In the genomic region with DNA sequence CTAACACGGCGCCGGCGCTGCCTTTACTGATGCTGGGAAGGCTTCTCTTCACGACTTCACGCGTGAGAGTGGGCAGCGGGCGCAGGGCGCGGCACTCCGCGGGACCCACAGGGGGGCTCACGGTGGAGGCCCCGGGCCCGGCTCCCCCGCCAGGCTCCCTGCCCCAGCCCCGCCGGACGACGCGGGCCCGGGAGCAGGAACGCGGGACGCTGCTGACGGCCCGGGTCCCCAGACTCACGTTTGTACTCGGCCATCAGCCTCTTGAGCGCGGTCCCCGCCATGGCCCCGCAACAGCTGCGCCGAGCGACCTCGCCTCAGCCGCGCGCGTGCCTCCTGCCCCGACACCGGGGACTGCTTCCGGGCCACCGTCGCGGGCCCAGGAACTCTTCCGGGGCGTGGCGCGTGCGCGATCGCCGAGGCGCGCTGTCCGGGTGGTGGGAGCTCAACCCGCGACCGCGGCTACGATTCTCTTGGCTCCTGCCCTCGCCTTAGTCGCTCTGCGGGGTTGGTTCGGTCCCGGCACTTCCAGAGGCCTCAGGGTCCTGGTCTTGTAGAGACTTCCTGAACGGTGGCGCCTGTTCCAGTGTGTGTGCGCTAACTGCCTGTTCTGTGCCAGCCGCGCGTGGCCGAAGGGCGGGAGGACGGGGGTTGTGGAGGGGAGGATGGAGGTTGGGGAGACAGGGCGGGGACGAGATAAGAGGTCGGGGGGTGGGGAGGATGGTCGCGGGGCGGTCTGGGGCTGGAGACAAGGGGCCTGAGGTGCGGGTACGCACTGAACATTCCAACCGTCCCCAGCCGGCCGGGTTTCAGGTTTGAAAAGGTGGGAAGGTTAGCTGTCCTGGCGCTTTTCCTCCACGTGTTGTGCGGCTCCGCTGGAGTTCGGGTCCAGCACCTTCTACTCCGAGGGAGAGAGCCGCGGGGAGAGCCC, we compare ENCODE assay signal across 8 cellular contexts. TPM values are rescaled to one million over a fixed set of nuclear protein-coding genes. Genes with fewer than 3 reads are reported as not detected.
DNase-seq lines count a peak whose midpoint lies in the region; ATAC-seq and TF ChIP-seq lines count a peak whose summit lies in the region.

A gene with protein sequence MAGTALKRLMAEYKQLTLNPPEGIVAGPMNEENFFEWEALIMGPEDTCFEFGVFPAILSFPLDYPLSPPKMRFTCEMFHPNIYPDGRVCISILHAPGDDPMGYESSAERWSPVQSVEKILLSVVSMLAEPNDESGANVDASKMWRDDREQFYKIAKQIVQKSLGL (minus strand): TSS at position 353 of the 928 bp plus-strand sequence. CDS start 72 bp downstream, at position 281.

- 0 to 1% methylated on average over 82 to 97 of the region's 97 CpGs for WGBS in esophagus, 2 donors

- H3K4me3 Mint-ChIP-seq in Caco-2 (ENCODE audit: unreplicated experiment) = peak within 1 kb of the TSS; percentile 84
- H3K4me3 Mint-ChIP-seq in IgD-negative memory B cell = peak within 1 kb of the TSS; percentile 90 to 100 (median 97)
- H3K4me3 Mint-ChIP-seq in activated T-cell treated with anti-CD3 and anti-CD28 coated beads, Interleukin-2, amount 50 U/mL, for 4 hours = peak within 1 kb of the TSS; percentile 99

- H3K27ac ChIP-seq in esophagus (ENCODE audit: low read depth in 2 of 2, low read length in 1 of 2) (peak within 1 kb of the TSS; percentile 52 to 86), muscle layer of duodenum (ENCODE audit: low read length) (peak within 1 kb of the TSS; percentile 49)

- POLR2A ChIA-PET in Caco-2 (lab: Charles Lee) = interaction anchor here (1.0 to 4.5 kb wide), 4 partner anchors 16 to 463 kb away, joined by 3 to 24 read pairs (median 9); a partner anchor contains a TSS

- H3K4me1 Mint-ChIP-seq in Caco-2 (ENCODE audit: low read depth, unreplicated experiment) (peaks cover 14% of the 10 kb centered on the region), IgD-negative memory B cell (peaks cover 23 to 38% (median 32%) of the 10 kb centered on the region in 3 donors)
- H3K4me1 Mint-ChIP-seq in activated T-cell treated with anti-CD3 and anti-CD28 coated beads, Interleukin-2, amount 50 U/mL, for 4 hours (ENCODE audit: low read depth) = peaks cover 41% of the 10 kb centered on the region

- H3K36me3 Mint-ChIP-seq in Caco-2 (ENCODE audit: insufficient read depth, unreplicated experiment) (peaks cover 87% of the 10 kb centered on the region), IgD-negative memory B cell (peaks cover 4% of the 10 kb centered on the region)
- peaks cover 41% of the 10 kb centered on the region for H3K36me3 Mint-ChIP-seq in activated T-cell treated with anti-CD3 and anti-CD28 coated beads, Interleukin-2, amount 50 U/mL, for 4 hours (ENCODE audit: insufficient read depth)

- H3K27me3 Mint-ChIP-seq in Caco-2 (ENCODE audit: insufficient read depth, unreplicated experiment) (no peaks in the 10 kb centered on the region), IgD-negative memory B cell (no peaks in the 10 kb centered on the region)
- no peaks in the 10 kb centered on the region for H3K27me3 Mint-ChIP-seq in activated T-cell treated with anti-CD3 and anti-CD28 coated beads, Interleukin-2, amount 50 U/mL, for 4 hours (ENCODE audit: low read depth)

- H3K27ac Mint-ChIP-seq in Caco-2 (ENCODE audit: unreplicated experiment) (peak within 1 kb of the TSS; percentile 77), IgD-negative memory B cell (peak within 1 kb of the TSS; percentile 75 to 97 (median 96))

- TSS peak; percentile 56 for BruUV-seq in Caco-2 (replicated peaks; lab: Mats Ljungman, UMichigan)

- no peaks in the 10 kb centered on the region for H3K9me3 ChIP-seq in Caco-2
- H3K9me3 ChIP-seq in esophagus (ENCODE audit: control insufficient read depth in 2 of 2, insufficient read depth in 1 of 2, low read depth in 1 of 2, low read length in 1 of 2) = no peaks in the 10 kb centered on the region
- H3K9me3 ChIP-seq in muscle layer of duodenum (ENCODE audit: control insufficient read depth in 1 of 2, low read length in 2 of 2) = no peaks in the 10 kb centered on the region

- intact Hi-C loops in Caco-2 (cut with micrococcal nuclease; ENCODE audit: unreplicated experiment) = no loop called here

- peaks cover 1% of the 10 kb centered on the region; the same call in 1 of the 2 replicates for H3K36me3 ChIP-seq in Caco-2 (ENCODE audit: control insufficient read depth, insufficient read depth, low read length)
- peaks cover 0 to 7% of the 10 kb centered on the region in 2 donors for H3K36me3 ChIP-seq in esophagus (ENCODE audit: control insufficient read depth in 2 of 2, insufficient read depth in 2 of 2, low read length in 1 of 2)
- H3K36me3 ChIP-seq in muscle layer of duodenum (ENCODE audit: control insufficient read depth in 1 of 2, insufficient read depth in 2 of 2, low read length in 2 of 2) = peaks cover 31 to 37% of the 10 kb centered on the region in 2 donors

- DNase-seq in Caco-2 = peak; percentile 82 to 91
- DNase-seq in activated T-cell treated with anti-CD3 and anti-CD28 coated beads, Interleukin-2, amount 50 U/mL, for 4 hours = peak; percentile 81
- DNase-seq in stimulated activated CD8-positive, alpha-beta memory T cell treated with anti-CD3 and anti-CD28 coated beads, Interleukin-7, amount 100 ng/mL, for 24 hours (ENCODE audit: low read depth) = peak; percentile 70

- peak; percentile 80 for ATAC-seq in GM21423 (IDR thresholded peaks at IDR 0.05; ENCODE audit: unreplicated experiment)
- ATAC-seq in activated T-cell treated with anti-CD3 and anti-CD28 coated beads, Interleukin-2, amount 50 U/mL, for 4 hours = peak; percentile 95 to 97

- TF ChIP-seq CTCF in Caco-2 (IDR thresholded peaks at IDR 0.05; ENCODE audit: insufficient read depth in 1 of 2, low read depth in 1 of 2, low read length in 1 of 2, severe bottlenecking in 1 of 2, unreplicated experiment in 1 of 2) = no peak

- CTCF ChIA-PET in Caco-2 (lab: Charles Lee) = interaction anchor here (0.5 to 1.6 kb wide), 10 partner anchors 9 to 1331 kb away, joined by 3 to 13 read pairs (median 3); a partner anchor contains a TSS

- H3K9me3 Mint-ChIP-seq in Caco-2 (ENCODE audit: unreplicated experiment) = no peaks in the 10 kb centered on the region
- no peaks in the 10 kb centered on the region for H3K9me3 Mint-ChIP-seq in IgD-negative memory B cell
- H3K9me3 Mint-ChIP-seq in activated T-cell treated with anti-CD3 and anti-CD28 coated beads, Interleukin-2, amount 50 U/mL, for 4 hours = no peaks in the 10 kb centered on the region

- H3K27me3 ChIP-seq in Caco-2 (replicated peaks; ENCODE audit: control insufficient read depth, insufficient read depth, low read length) (no peaks in the 10 kb centered on the region), esophagus (ENCODE audit: control insufficient read depth in 1 of 2, insufficient read depth in 2 of 2, low read length in 2 of 2) (no peaks in the 10 kb centered on the region), muscle layer of duodenum (ENCODE audit: low read depth, low read length) (no peaks in the 10 kb centered on the region)

- H3K4me1 ChIP-seq in Caco-2 (peaks cover 22% of the 10 kb centered on the region), esophagus (ENCODE audit: control insufficient read depth in 2 of 2, insufficient read depth in 2 of 2, low read length in 1 of 2) (peaks cover 0 to 2% of the 10 kb centered on the region in 2 donors), muscle layer of duodenum (ENCODE audit: control insufficient read depth in 1 of 2, insufficient read depth in 2 of 2, low read length in 2 of 2) (peaks cover 7 to 29% of the 10 kb centered on the region in 2 donors)

- H3K4me3 ChIP-seq in Caco-2 (ENCODE audit: low read depth, low read length) (peak within 1 kb of the TSS; percentile 72), esophagus (ENCODE audit: low read depth in 1 of 2, low read length in 2 of 2) (peak within 1 kb of the TSS; percentile 90 to 99), muscle layer of duodenum (ENCODE audit: low read depth in 1 of 2, low read length in 2 of 2) (peak within 1 kb of the TSS; percentile 82 to 99)

TF ChIP-seq in PFSK-1, 5 proteins besides CTCF, POLR2A, EP300 and RAD21:
- TF ChIP-seq SIN3A (IDR thresholded peaks at IDR 0.05; ENCODE audit: borderline replicate concordance, insufficient read depth, low read length) = 0 out of 2 replicates have a peak, but pooled peaks have one; percentile 54
- TF ChIP-seq POLR2AphosphoS5 (IDR thresholded peaks at IDR 0.05; ENCODE audit: low read depth, low read length) = peak; percentile 86
- TF ChIP-seq FOXP2 (optimal IDR thresholded peaks at IDR 0.05; ENCODE audit: borderline replicate concordance, extremely low read depth, extremely low read length, insufficient read depth) = peak; percentile 96
- TF ChIP-seq, protein P1, sequence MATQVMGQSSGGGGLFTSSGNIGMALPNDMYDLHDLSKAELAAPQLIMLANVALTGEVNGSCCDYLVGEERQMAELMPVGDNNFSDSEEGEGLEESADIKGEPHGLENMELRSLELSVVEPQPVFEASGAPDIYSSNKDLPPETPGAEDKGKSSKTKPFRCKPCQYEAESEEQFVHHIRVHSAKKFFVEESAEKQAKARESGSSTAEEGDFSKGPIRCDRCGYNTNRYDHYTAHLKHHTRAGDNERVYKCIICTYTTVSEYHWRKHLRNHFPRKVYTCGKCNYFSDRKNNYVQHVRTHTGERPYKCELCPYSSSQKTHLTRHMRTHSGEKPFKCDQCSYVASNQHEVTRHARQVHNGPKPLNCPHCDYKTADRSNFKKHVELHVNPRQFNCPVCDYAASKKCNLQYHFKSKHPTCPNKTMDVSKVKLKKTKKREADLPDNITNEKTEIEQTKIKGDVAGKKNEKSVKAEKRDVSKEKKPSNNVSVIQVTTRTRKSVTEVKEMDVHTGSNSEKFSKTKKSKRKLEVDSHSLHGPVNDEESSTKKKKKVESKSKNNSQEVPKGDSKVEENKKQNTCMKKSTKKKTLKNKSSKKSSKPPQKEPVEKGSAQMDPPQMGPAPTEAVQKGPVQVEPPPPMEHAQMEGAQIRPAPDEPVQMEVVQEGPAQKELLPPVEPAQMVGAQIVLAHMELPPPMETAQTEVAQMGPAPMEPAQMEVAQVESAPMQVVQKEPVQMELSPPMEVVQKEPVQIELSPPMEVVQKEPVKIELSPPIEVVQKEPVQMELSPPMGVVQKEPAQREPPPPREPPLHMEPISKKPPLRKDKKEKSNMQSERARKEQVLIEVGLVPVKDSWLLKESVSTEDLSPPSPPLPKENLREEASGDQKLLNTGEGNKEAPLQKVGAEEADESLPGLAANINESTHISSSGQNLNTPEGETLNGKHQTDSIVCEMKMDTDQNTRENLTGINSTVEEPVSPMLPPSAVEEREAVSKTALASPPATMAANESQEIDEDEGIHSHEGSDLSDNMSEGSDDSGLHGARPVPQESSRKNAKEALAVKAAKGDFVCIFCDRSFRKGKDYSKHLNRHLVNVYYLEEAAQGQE (IDR thresholded peaks at IDR 0.05; ENCODE audit: insufficient read depth in 1 of 2, low read depth in 2 of 2, low read length in 2 of 2) = peak; percentile 43 to 66; a peak in 1 of 4 replicates
- TF ChIP-seq TAF1 (IDR thresholded peaks at IDR 0.05; ENCODE audit: borderline replicate concordance, insufficient read depth, low read length) = peak; percentile 92
TF ChIP-seq in PFSK-1: peak in this region for 5.

RNA-seq across cellular contexts. Expression of the gene that starts here (rescaled TPM):
- total RNA-seq in Caco-2 (2022) = 91.3 and 103 TPM in 2 replicates
- polyA plus RNA-seq in IgD-negative memory B cell = 55.7 TPM
- 122 TPM for polyA plus RNA-seq in PFSK-1 (2012; ENCODE audit: insufficient read length, low read depth)
- total RNA-seq in activated T-cell treated with anti-CD3 and anti-CD28 coated beads, Interleukin-2, amount 50 U/mL, for 4 hours = 100 to 1,000 TPM; 138 to 144 (median 140) TPM
- polyA plus RNA-seq in esophagus = 10 to 100 TPM; 28.1 to 30.4 TPM

Comparison
In these comparisons a context has a peak if more than half of its experiments do, and no peak if none do; other contexts are left out.
1. Peak in every context shown above with its lines: DNase-seq, ATAC-seq, H3K4me3 ChIP-seq and H3K27ac ChIP-seq.